15 cellular contexts compared by ENCODE assay signal in the genomic region with DNA sequence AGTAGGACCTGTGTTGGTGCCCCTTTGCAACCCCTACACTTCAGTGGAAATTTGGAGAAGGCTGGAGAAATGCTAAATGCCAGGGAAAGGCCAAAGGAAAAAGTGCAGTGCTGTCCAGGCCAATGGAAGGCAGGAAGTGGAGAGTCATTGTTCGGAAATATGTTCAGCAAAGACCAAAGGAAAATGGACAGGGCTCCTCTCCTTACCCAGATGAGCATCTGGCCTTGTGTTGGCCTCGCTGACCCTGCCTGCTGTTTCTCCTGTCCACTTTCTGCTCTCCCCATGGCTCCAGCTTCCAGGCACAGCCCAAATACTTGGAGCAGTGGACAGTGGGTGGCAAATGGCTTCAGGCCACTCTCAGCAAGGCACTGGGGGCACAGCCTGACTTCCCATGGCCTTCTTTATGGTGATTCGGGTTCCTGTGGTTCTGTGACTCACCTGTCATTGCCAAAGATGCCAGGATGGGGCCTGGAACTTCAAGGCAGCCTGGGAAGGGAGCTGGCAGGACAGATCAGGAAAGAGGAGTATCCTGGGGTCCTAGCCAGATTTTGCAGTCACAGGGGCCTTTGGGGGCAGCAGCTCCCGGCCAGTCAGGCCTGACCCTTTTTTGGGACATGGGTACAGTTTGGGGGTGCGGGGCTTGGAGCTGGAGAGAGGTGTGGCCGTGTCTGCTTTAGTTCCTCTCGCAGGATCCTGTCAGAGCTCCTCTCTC.
DNase-seq lines count a peak whose midpoint lies in the region; ATAC-seq and TF ChIP-seq lines count a peak whose summit lies in the region.
"Had no signal": no experiment of that assay in that cellular context is flagged by ENCODE, and none has a peak within 500 bp of the region (broad histone marks: within the 10 kb centered on the region; RNA-seq: fewer than 3 reads in every experiment).

No MANE protein-coding gene starts in this region.

- no peaks in the 10 kb centered on the region for H3K9me3 ChIP-seq in mucosa of descending colon

- H3K36me3 Mint-ChIP-seq in activated CD4-positive, alpha-beta memory T cell treated with anti-CD3 and anti-CD28 coated beads, Interleukin-2, amount 10 ng/mL, durations not matched to agents 7 days and 5 days (ENCODE audit: low read depth), result no peaks in the 10 kb centered on the region
- H3K36me3 Mint-ChIP-seq in activated CD4-positive, alpha-beta memory T cell treated with anti-CD3 and anti-CD28 coated beads for 36 hours, result no peaks in the 10 kb centered on the region
- H3K36me3 Mint-ChIP-seq in osteocyte (ENCODE audit: unreplicated experiment), result no peaks in the 10 kb centered on the region
- H3K36me3 Mint-ChIP-seq: CD14-positive monocyte; CD8-positive, alpha-beta T cell had no signal

- no peaks in the 10 kb centered on the region for H3K36me3 ChIP-seq in mucosa of descending colon (ENCODE audit: low read depth)

- no peaks in the 10 kb centered on the region for H3K27me3 Mint-ChIP-seq in activated CD4-positive, alpha-beta memory T cell treated with anti-CD3 and anti-CD28 coated beads, Interleukin-2, amount 10 ng/mL, durations not matched to agents 7 days and 5 days
- no peaks in the 10 kb centered on the region for H3K27me3 Mint-ChIP-seq in activated CD4-positive, alpha-beta memory T cell treated with anti-CD3 and anti-CD28 coated beads for 36 hours
- H3K27me3 Mint-ChIP-seq in osteocyte (ENCODE audit: unreplicated experiment), result no peaks in the 10 kb centered on the region

- CTCF ChIA-PET in activated CD4-positive, alpha-beta memory T cell treated with anti-CD3 and anti-CD28 coated beads, Interleukin-2, amount 10 ng/mL, durations not matched to agents 7 days and 5 days (lab: Charles Lee), result no interaction called here
- CTCF ChIA-PET in activated CD4-positive, alpha-beta memory T cell treated with anti-CD3 and anti-CD28 coated beads for 36 hours (lab: Charles Lee), result no interaction called here

- no peaks in the 10 kb centered on the region for H3K4me1 Mint-ChIP-seq in activated CD4-positive, alpha-beta memory T cell treated with anti-CD3 and anti-CD28 coated beads, Interleukin-2, amount 10 ng/mL, durations not matched to agents 7 days and 5 days
- no peaks in the 10 kb centered on the region for H3K4me1 Mint-ChIP-seq in activated CD4-positive, alpha-beta memory T cell treated with anti-CD3 and anti-CD28 coated beads for 36 hours (ENCODE audit: low read depth)
- no peaks in the 10 kb centered on the region for H3K4me1 Mint-ChIP-seq in osteocyte (ENCODE audit: unreplicated experiment)

- WGBS in lower leg skin, 2 donors, result 81 to 83% methylated on average over 7 of the region's 7 CpGs

- H3K4me3 ChIP-seq in lower leg skin (ENCODE audit: low read depth, poor library complexity, severe bottlenecking), result no peak overlapping the region
- no peak overlapping the region for H3K4me3 ChIP-seq in mucosa of descending colon
- H3K4me3 ChIP-seq: GM23338 had no signal

- no peaks in the 10 kb centered on the region for H3K9me3 Mint-ChIP-seq in activated CD4-positive, alpha-beta memory T cell treated with anti-CD3 and anti-CD28 coated beads, Interleukin-2, amount 10 ng/mL, durations not matched to agents 7 days and 5 days
- no peaks in the 10 kb centered on the region for H3K9me3 Mint-ChIP-seq in activated CD4-positive, alpha-beta memory T cell treated with anti-CD3 and anti-CD28 coated beads for 36 hours
- H3K9me3 Mint-ChIP-seq in osteocyte (ENCODE audit: unreplicated experiment), result peaks cover 9% of the 10 kb centered on the region
- H3K9me3 Mint-ChIP-seq: CD8-positive, alpha-beta T cell; GM23338; H9 had no signal

- ATAC-seq in HG02798 (IDR thresholded peaks at IDR 0.05; ENCODE audit: poor library complexity, unreplicated experiment) (no peak), mucosa of descending colon (no peak)
- ATAC-seq: CD8-positive, alpha-beta T cell; GM23338 had no signal

- DNase-seq in activated CD4-positive, alpha-beta memory T cell treated with anti-CD3 and anti-CD28 coated beads, Interleukin-2, amount 10 ng/mL, durations not matched to agents 7 days and 5 days, result peak; percentile 3
- DNase-seq in activated CD4-positive, alpha-beta memory T cell treated with anti-CD3 and anti-CD28 coated beads for 36 hours, result no peak
- DNase-seq in lower leg skin (ENCODE audit: low spot score in 2 of 2) (peak; percentile 8 to 75), osteocyte (ENCODE audit: extremely low spot score, unreplicated experiment) (peak; percentile 68), NCI-H1417 (lab: John Stamatoyannopoulos, UW) (no peak), mucosa of descending colon (no peak)
- DNase-seq: COR-L47, DMS153, DMS79 treated with DMSO at 0.1 percent for 48 hours, EL, H9 had no signal

- no peak overlapping the region for H3K4me3 Mint-ChIP-seq in activated CD4-positive, alpha-beta memory T cell treated with anti-CD3 and anti-CD28 coated beads, Interleukin-2, amount 10 ng/mL, durations not matched to agents 7 days and 5 days
- no peak overlapping the region for H3K4me3 Mint-ChIP-seq in activated CD4-positive, alpha-beta memory T cell treated with anti-CD3 and anti-CD28 coated beads for 36 hours
- no peak overlapping the region for H3K4me3 Mint-ChIP-seq in osteocyte (ENCODE audit: unreplicated experiment)
- H3K4me3 Mint-ChIP-seq: CD14-positive monocyte; CD8-positive, alpha-beta T cell; GM23338; H9 had no signal

- TF ChIP-seq POLR2A in lower leg skin (IDR thresholded peaks at IDR 0.05), result no peak

- intact Hi-C loops in activated CD4-positive, alpha-beta memory T cell treated with anti-CD3 and anti-CD28 coated beads for 36 hours (cut with micrococcal nuclease), result no loop called here
- intact Hi-C loops in lower leg skin (cut with DNase I; ENCODE audit: low total_unique reads) (no loop called here), mucosa of descending colon (cut with DNase I, micrococcal nuclease) (no loop called here)

- TF ChIP-seq CTCF in lower leg skin (IDR thresholded peaks at IDR 0.05), result no peak
- no peak for TF ChIP-seq CTCF in osteocyte (IDR thresholded peaks at IDR 0.05)
- TF ChIP-seq CTCF in mucosa of descending colon (IDR thresholded peaks at IDR 0.05), result no peak

- no peak overlapping the region for H3K27ac Mint-ChIP-seq in activated CD4-positive, alpha-beta memory T cell treated with anti-CD3 and anti-CD28 coated beads, Interleukin-2, amount 10 ng/mL, durations not matched to agents 7 days and 5 days
- H3K27ac Mint-ChIP-seq in activated CD4-positive, alpha-beta memory T cell treated with anti-CD3 and anti-CD28 coated beads for 36 hours, result no peak overlapping the region
- no peak overlapping the region for H3K27ac Mint-ChIP-seq in osteocyte (ENCODE audit: unreplicated experiment)
- H3K27ac Mint-ChIP-seq: CD8-positive, alpha-beta T cell; GM23338 had no signal

- H3K4me1 ChIP-seq in mucosa of descending colon (ENCODE audit: low read depth), result no peaks in the 10 kb centered on the region

- POLR2A ChIA-PET in activated CD4-positive, alpha-beta memory T cell treated with anti-CD3 and anti-CD28 coated beads, Interleukin-2, amount 10 ng/mL, durations not matched to agents 7 days and 5 days (lab: Charles Lee), result no interaction called here
- POLR2A ChIA-PET in activated CD4-positive, alpha-beta memory T cell treated with anti-CD3 and anti-CD28 coated beads for 36 hours (lab: Charles Lee), result no interaction called here

Comparison
In these comparisons a context has a peak if more than half of its experiments do, and no peak if none do; other contexts are left out.
1. DNase-seq: peak in activated CD4-positive, alpha-beta memory T cell treated with anti-CD3 and anti-CD28 coated beads, Interleukin-2, amount 10 ng/mL, durations not matched to agents 7 days and 5 days (single experiment), lower leg skin (2 of 2) and osteocyte (single experiment); none in activated CD4-positive, alpha-beta memory T cell treated with anti-CD3 and anti-CD28 coated beads for 36 hours (single experiment), NCI-H1417 (0 of 3) and mucosa of descending colon (0 of 3).